Comparison of ENCODE assay signal across 9 cellular contexts in the genomic region with DNA sequence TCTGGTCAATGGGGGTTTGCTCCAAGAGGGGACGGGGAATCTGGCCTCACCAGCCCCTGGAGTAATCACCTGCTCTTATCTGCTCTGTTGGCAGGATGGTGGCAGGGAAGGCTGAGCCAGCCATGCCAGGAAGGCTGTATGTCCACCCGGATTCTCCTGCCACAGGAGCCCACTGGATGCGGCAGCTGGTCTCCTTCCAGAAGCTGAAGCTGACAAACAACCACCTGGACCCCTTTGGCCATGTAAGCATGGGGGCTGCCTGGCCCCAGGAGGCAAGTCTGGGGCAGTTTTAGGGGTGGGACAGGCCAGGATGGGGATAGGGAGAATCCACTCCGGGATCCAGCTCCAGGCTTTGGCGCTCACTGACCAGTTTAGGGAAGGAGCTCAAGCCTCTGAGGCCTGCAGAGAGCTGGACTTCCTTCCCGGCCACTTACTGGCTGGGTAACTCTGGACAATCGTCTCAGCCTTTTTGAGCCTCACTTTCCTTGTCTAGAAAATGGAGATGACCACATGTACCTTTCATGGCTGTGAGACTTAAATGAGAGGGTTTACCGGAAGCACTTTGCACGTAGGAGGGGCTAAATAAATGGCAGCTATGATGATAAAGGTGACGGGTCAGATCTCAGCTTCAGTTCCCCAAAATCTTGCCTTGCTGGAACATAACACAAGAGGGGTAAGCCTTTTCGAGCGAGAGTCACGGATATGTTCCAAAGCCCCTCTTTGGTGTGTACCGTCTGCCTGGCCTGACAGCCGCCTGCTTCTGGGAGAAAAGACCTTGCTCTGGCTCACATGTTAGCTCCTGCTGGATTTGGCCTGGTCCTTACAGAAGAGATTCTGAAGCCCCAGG. TPM values are rescaled to one million over a fixed set of nuclear protein-coding genes. Genes with fewer than 3 reads are reported as not detected.
DNase-seq lines count a peak whose midpoint lies in the region; ATAC-seq and TF ChIP-seq lines count a peak whose summit lies in the region.
"Had no signal": no experiment of that assay in that cellular context is flagged by ENCODE, and none has a peak within 500 bp of the region (broad histone marks: within the 10 kb centered on the region; RNA-seq: fewer than 3 reads in every experiment).

No MANE protein-coding gene starts in this region.

- H3K27ac ChIP-seq in IMR-90 (ENCODE audit: insufficient read depth, low read length) = peak overlapping the region; percentile 10; the same call in 1 of the 2 replicates

- H3K4me3 ChIP-seq in IMR-90 (ENCODE audit: insufficient read depth, low read depth, low read length) = no peak overlapping the region

- peaks cover 18% of the 10 kb centered on the region for H3K4me1 ChIP-seq in IMR-90 (ENCODE audit: control insufficient read depth, insufficient read depth, low read length)

- H3K18ac ChIP-seq in IMR-90 (ENCODE audit: low read depth, low read length) = peak overlapping the region; percentile 65

- CTCF ChIA-PET in IMR-90 (lab: Yijun Ruan, JAX) = interaction anchor here (1.1 kb wide), 1 partner anchor 48 kb away, joined by 3 read pairs; no protein-coding TSS in a partner anchor
- CTCF ChIA-PET in activated B cell treated with CpG ODN at 0.5 μM for 24 hours (lab: Charles Lee) = no interaction called here

- intact Hi-C loops in IMR-90 (cut with micrococcal nuclease) = no loop called here
- intact Hi-C loops in activated B cell treated with CpG ODN at 0.5 μM for 24 hours (cut with micrococcal nuclease) = no loop called here

- peak overlapping the region; percentile 23 for H3K14ac ChIP-seq in IMR-90 (replicated peaks; ENCODE audit: low read depth, low read length)

- H3K79me1 ChIP-seq in IMR-90 (ENCODE audit: low read depth in 1 of 2, low read length in 2 of 2) = no peaks in the 10 kb centered on the region

- peaks cover 8% of the 10 kb centered on the region for H3K4me1 Mint-ChIP-seq in activated B cell treated with CpG ODN at 0.5 μM for 24 hours
- peaks cover under 1% of the 10 kb centered on the region for H3K4me1 Mint-ChIP-seq in activated T-cell treated with anti-CD3 and anti-CD28 coated beads, Interleukin-2, amount 50 U/mL, for 4 hours (ENCODE audit: low read depth)

- H3K4me3 Mint-ChIP-seq in activated B cell treated with CpG ODN at 0.5 μM for 24 hours = no peak overlapping the region
- no peak overlapping the region for H3K4me3 Mint-ChIP-seq in activated T-cell treated with anti-CD3 and anti-CD28 coated beads, Interleukin-2, amount 50 U/mL, for 4 hours

- peak overlapping the region; percentile 87 for H2AFZ ChIP-seq in IMR-90 (replicated peaks; ENCODE audit: low read length, poor library complexity)

- peak overlapping the region; percentile 48 to 74 for H4K8ac ChIP-seq in IMR-90 (ENCODE audit: low read depth in 2 of 2, low read length in 2 of 2)

- H4K91ac ChIP-seq in IMR-90 (ENCODE audit: insufficient read depth, low read depth, low read length) = peak overlapping the region; percentile 69

- H3K36me3 ChIP-seq in IMR-90 (ENCODE audit: control insufficient read depth, insufficient read depth, low read length) = no peaks in the 10 kb centered on the region

- H3K27me3 ChIP-seq in IMR-90 (ENCODE audit: control insufficient read depth, insufficient read depth, low read length) = peaks cover 16% of the 10 kb centered on the region

- H3K56ac ChIP-seq in IMR-90 (ENCODE audit: extremely low read depth, insufficient read depth, low read length) = no peak overlapping the region

- no peaks in the 10 kb centered on the region for H3K36me3 Mint-ChIP-seq in activated B cell treated with CpG ODN at 0.5 μM for 24 hours (ENCODE audit: low read depth)
- no peaks in the 10 kb centered on the region for H3K36me3 Mint-ChIP-seq in activated T-cell treated with anti-CD3 and anti-CD28 coated beads, Interleukin-2, amount 50 U/mL, for 4 hours (ENCODE audit: insufficient read depth)

- dilution Hi-C loops in IMR-90 (cut with HindIII; ENCODE audit: low sequenced_read_pairs, unreplicated experiment) = no loop called here

- TF ChIP-seq CTCF in IMR-90 (conservative IDR thresholded peaks at IDR 0.05; ENCODE audit: low read depth, low read length) (no peak), activated B cell treated with CpG ODN at 0.5 μM for 24 hours (IDR thresholded peaks at IDR 0.05) (no peak), GM13977 (IDR thresholded peaks at IDR 0.05; ENCODE audit: extremely low read depth, insufficient read depth, missing control alignments) (no peak)

- peak overlapping the region; percentile 86 for H4K5ac ChIP-seq in IMR-90 (ENCODE audit: low read depth, low read length)

- peak overlapping the region; percentile 32; the same call in 1 of the 3 replicates for H2BK15ac ChIP-seq in IMR-90 (ENCODE audit: low read depth, low read length)

- no peaks in the 10 kb centered on the region for H4K20me1 ChIP-seq in IMR-90 (ENCODE audit: insufficient read depth, low read length)

- DNase-seq in Ammon's horn (ENCODE audit: low spot score) = peak; percentile 12
- peak; percentile 52 for DNase-seq in IMR-90
- DNase-seq in activated B cell treated with CpG ODN at 0.5 μM for 24 hours = no peak
- DNase-seq in islet precursor cell = peak; percentile 87
- no peak for DNase-seq in activated T-cell treated with anti-CD3 and anti-CD28 coated beads, Interleukin-2, amount 50 U/mL, for 4 hours
- DNase-seq in GM13977 (ENCODE audit: low spot score) = no peak
- DNase-seq: stimulated activated CD4-positive, alpha-beta T cell treated with anti-CD3 and anti-CD28 coated beads, Interleukin-4, amount 100 ng/mL, for 24 hours had no signal

- ATAC-seq in IMR-90 (ENCODE audit: low read depth) = peak; percentile 78
- ATAC-seq in activated B cell treated with CpG ODN at 0.5 μM for 24 hours (ENCODE audit: low read depth) = peak; percentile 58
- no peak for ATAC-seq in activated T-cell treated with anti-CD3 and anti-CD28 coated beads, Interleukin-2, amount 50 U/mL, for 4 hours
- ATAC-seq in HG03139 (IDR thresholded peaks at IDR 0.05; ENCODE audit: unreplicated experiment) = no peak
- no peak for ATAC-seq in HG03457 (IDR thresholded peaks at IDR 0.05; ENCODE audit: unreplicated experiment)

- no peak for TF ChIP-seq POLR2A in IMR-90 (IDR thresholded peaks at IDR 0.05; ENCODE audit: low read depth, low read length)

- peak overlapping the region; percentile 46 for H3K27ac Mint-ChIP-seq in activated B cell treated with CpG ODN at 0.5 μM for 24 hours

- peak overlapping the region; percentile 64; the same call in 1 of the 2 replicates for H2AK5ac ChIP-seq in IMR-90 (ENCODE audit: low read depth, low read length)

- no TSS peak for BruUV-seq in IMR-90 (replicated peaks; lab: Mats Ljungman, UMichigan)

- 54% methylated on average over 3 of the region's 15 CpGs; no CpG with 5 or more reads in 1 of the 2 experiments for WGBS in IMR-90 (ENCODE audit: extremely low coverage in 2 of 2, insufficient read length in 1 of 2), 2 experiments

- peak overlapping the region; percentile 23; the same call in 1 of the 2 replicates for H2BK20ac ChIP-seq in IMR-90 (ENCODE audit: low read depth, low read length)

- H3K9ac ChIP-seq in IMR-90 (ENCODE audit: low read depth, low read length) = no peak overlapping the region; the same call in 1 of the 2 replicates

- peaks cover 26% of the 10 kb centered on the region for H3K27me3 Mint-ChIP-seq in activated B cell treated with CpG ODN at 0.5 μM for 24 hours
- H3K27me3 Mint-ChIP-seq in activated T-cell treated with anti-CD3 and anti-CD28 coated beads, Interleukin-2, amount 50 U/mL, for 4 hours (ENCODE audit: low read depth) = peaks cover 23% of the 10 kb centered on the region

- H2AK9ac ChIP-seq in IMR-90 (replicated peaks; ENCODE audit: low read depth, low read length, poor library complexity) = peak overlapping the region; percentile 22

- peaks cover 15% of the 10 kb centered on the region; the same call in 1 of the 2 replicates for H3K9me1 ChIP-seq in IMR-90 (ENCODE audit: insufficient read depth, low read length)

- H3K9me3 Mint-ChIP-seq in activated B cell treated with CpG ODN at 0.5 μM for 24 hours = no peaks in the 10 kb centered on the region
- no peaks in the 10 kb centered on the region for H3K9me3 Mint-ChIP-seq in activated T-cell treated with anti-CD3 and anti-CD28 coated beads, Interleukin-2, amount 50 U/mL, for 4 hours

- peak overlapping the region; percentile 32 for H3K4ac ChIP-seq in IMR-90 (ENCODE audit: low read depth, low read length)

- POLR2A ChIA-PET in IMR-90 (lab: Charles Lee; ENCODE audit: unreplicated experiment) = no interaction called here
- POLR2A ChIA-PET in activated B cell treated with CpG ODN at 0.5 μM for 24 hours (lab: Charles Lee) = no interaction called here

- peak overlapping the region; percentile 2; the same call in 1 of the 2 replicates for H3K23ac ChIP-seq in IMR-90 (ENCODE audit: low read depth, low read length)

- no peak for TF ChIP-seq RAD21 in IMR-90 (IDR thresholded peaks at IDR 0.05; ENCODE audit: low read length)

- no peaks in the 10 kb centered on the region for H3K9me3 ChIP-seq in IMR-90 (ENCODE audit: control insufficient read depth, insufficient read depth, low read length)

- peak overlapping the region; percentile 50 for H2BK120ac ChIP-seq in IMR-90 (ENCODE audit: low read depth, low read length)

- H3K4me2 ChIP-seq in IMR-90 (ENCODE audit: low read depth, low read length) = peak overlapping the region; percentile 9; the same call in 1 of the 2 replicates

- H2BK5ac ChIP-seq in IMR-90 (ENCODE audit: low read depth, low read length, poor library complexity, severe bottlenecking) = peak overlapping the region; percentile 20

- in situ Hi-C loops in IMR-90 (cut with MboI; ENCODE audit: low sequenced_read_pairs) (no loop called here), GM13977 (cut with MboI; ENCODE audit: low pct_unique_long_range_greater_than_20kb, low sequenced_read_pairs, unreplicated experiment) (no loop called here)

TF ChIP-seq in IMR-90, 13 proteins besides CTCF, POLR2A, EP300 and RAD21 (continues in another document):
- TF ChIP-seq, protein P1, sequence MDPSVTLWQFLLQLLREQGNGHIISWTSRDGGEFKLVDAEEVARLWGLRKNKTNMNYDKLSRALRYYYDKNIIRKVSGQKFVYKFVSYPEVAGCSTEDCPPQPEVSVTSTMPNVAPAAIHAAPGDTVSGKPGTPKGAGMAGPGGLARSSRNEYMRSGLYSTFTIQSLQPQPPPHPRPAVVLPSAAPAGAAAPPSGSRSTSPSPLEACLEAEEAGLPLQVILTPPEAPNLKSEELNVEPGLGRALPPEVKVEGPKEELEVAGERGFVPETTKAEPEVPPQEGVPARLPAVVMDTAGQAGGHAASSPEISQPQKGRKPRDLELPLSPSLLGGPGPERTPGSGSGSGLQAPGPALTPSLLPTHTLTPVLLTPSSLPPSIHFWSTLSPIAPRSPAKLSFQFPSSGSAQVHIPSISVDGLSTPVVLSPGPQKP (IDR thresholded peaks at IDR 0.05; ENCODE audit: borderline replicate concordance, low read depth, low read length) = no peak

RNA-seq across cellular contexts. Expression of a gene that starts 15.4 kb away (rescaled TPM):
- total RNA-seq in IMR-90 (2012; rRNA removed) = 0.28 TPM in 1 of 2 replicates, not detected in the other
- polyA plus RNA-seq in IMR-90 (2012; rRNA removed) = 0.05 TPM in 1 of 2 replicates, not detected in the other
- 0.04 TPM in 1 of 2 replicates, not detected in the other for polyA plus RNA-seq in IMR-90 (2012; cell fraction: cytosol; rRNA removed)
- 0.12 and 0.23 TPM in 2 replicates for polyA plus RNA-seq in IMR-90 (2012; cell fraction: nucleus; rRNA removed; ENCODE audit: low replicate concordance)
- total RNA-seq in activated B cell treated with CpG ODN at 0.5 μM for 24 hours = not detected in 2 replicates
- not detected for total RNA-seq in activated T-cell treated with anti-CD3 and anti-CD28 coated beads, Interleukin-2, amount 50 U/mL, for 4 hours

Comparison
In these comparisons a context has a peak if more than half of its experiments do, and no peak if none do; other contexts are left out.
1. DNase-seq: peak in Ammon's horn (single experiment), IMR-90 (single experiment) and islet precursor cell (single experiment); none in activated B cell treated with CpG ODN at 0.5 μM for 24 hours (single experiment), activated T-cell treated with anti-CD3 and anti-CD28 coated beads, Interleukin-2, amount 50 U/mL, for 4 hours (single experiment) and GM13977 (single experiment).
2. ATAC-seq: peak in IMR-90 (single experiment) and activated B cell treated with CpG ODN at 0.5 μM for 24 hours (single experiment); none in activated T-cell treated with anti-CD3 and anti-CD28 coated beads, Interleukin-2, amount 50 U/mL, for 4 hours (0 of 2), HG03139 (single experiment) and HG03457 (single experiment).